In the genomic region with DNA sequence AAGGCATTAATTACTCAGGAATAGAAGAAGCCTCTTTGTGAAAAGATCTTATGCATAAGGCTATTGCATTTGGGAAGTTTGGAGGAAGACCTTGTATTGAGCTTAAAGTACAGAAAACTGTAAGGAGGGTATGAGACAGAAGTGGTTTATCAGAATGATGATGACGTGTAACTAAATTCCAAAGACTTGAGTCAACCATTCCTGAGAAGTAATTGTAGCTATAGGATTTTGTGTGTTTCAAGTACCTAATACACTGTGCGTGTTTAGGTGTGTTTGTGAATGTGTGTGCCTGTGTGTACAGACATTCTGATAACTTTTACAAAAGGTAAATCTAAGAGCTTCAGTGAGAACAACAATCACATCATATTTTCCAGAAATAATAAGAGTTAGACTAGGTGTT, we compare ENCODE assay signal across 15 cellular contexts. TPM values are rescaled to one million over a fixed set of nuclear protein-coding genes. Genes with fewer than 3 reads are reported as not detected.
A peak's percentile ranks its signal among the peaks of the same experiment; 100 is the strongest.
DNase-seq lines count a peak whose midpoint lies in the region; FAIRE-seq and TF ChIP-seq lines count a peak whose summit lies in the region.
"Had no signal": no experiment of that assay in that cellular context is flagged by ENCODE, and none has a peak within 500 bp of the region (broad histone marks: within the 10 kb centered on the region; RNA-seq: fewer than 3 reads in every experiment).

No MANE protein-coding gene starts in this region.

- TF ChIP-seq CTCF in MM.1S (IDR thresholded peaks at IDR 0.05; ENCODE audit: low read length), result no peak
- TF ChIP-seq CTCF in RWPE1 (conservative IDR thresholded peaks at IDR 0.05; ENCODE audit: low read depth), result no peak
- no peak for TF ChIP-seq CTCF in keratinocyte (optimal IDR thresholded peaks at IDR 0.05 in 1 of 3, IDR thresholded peaks at IDR 0.05 in 1 of 3, conservative IDR thresholded peaks at IDR 0.05 in 1 of 3; ENCODE audit: extremely low read depth in 1 of 3, insufficient read depth in 2 of 3, low read length in 3 of 3)

- DNase-seq in NCI-H1105 treated with DMSO at 0.1 percent for 48 hours (lab: John Stamatoyannopoulos, UW) (peak; percentile 24), NCI-H1105 (lab: John Stamatoyannopoulos, UW) (no peak), MM.1S (no peak), RWPE1 (ENCODE audit: low spot score) (peak; percentile 73), keratinocyte (ENCODE audit: low read depth, low spot score) (peak; percentile 41), G401 (ENCODE audit: low spot score) (no peak), medulla oblongata (ENCODE audit: extremely low spot score) (no peak), OCI-M2 (lab: John Stamatoyannopoulos, UW; ENCODE audit: unreplicated experiment) (no peak)
- DNase-seq: CD4-positive, alpha-beta memory T cell; DMS79; KG1; NCI-H1092; NCI-H1694 had no signal

- in situ Hi-C loops in G401 (cut with HindIII; ENCODE audit: low sequenced_read_pairs), result no loop called here

- H2AFZ ChIP-seq in MM.1S (ENCODE audit: low read length) (no peak overlapping the region), keratinocyte (ENCODE audit: control insufficient read depth, low read length) (no peak overlapping the region)

- H3K9me1 ChIP-seq in keratinocyte (ENCODE audit: control insufficient read depth, extremely low read depth, insufficient read depth, low read length), result no peaks in the 10 kb centered on the region

- POLR2A ChIA-PET in RWPE1 (lab: Yijun Ruan, JAX; ENCODE audit: low non-redundant PET), result no interaction called here

- CTCF ChIA-PET in RWPE1 (lab: Yijun Ruan, JAX), result interaction anchor here (0.7 kb wide), 1 partner anchor 300 kb away, joined by 4 read pairs; no protein-coding TSS in a partner anchor

- peak; percentile 82 for FAIRE-seq in keratinocyte (lab: Jason Lieb, UNC)

- H3K27me3 ChIP-seq in MM.1S (replicated peaks; ENCODE audit: insufficient read depth, low read length) (no peaks in the 10 kb centered on the region), keratinocyte (ENCODE audit: control insufficient read depth, extremely low read depth, insufficient read depth, low read length) (no peaks in the 10 kb centered on the region)

- dilution Hi-C loops in keratinocyte (cut with MboI; ENCODE audit: extremely low pct_ligation_motif_present, low sequenced_read_pairs), result no loop called here

- H3K9me3 ChIP-seq in MM.1S (replicated peaks; ENCODE audit: insufficient read depth, low read length) (no peaks in the 10 kb centered on the region), keratinocyte (ENCODE audit: control insufficient read depth, low read depth, low read length) (no peaks in the 10 kb centered on the region)

- H3K79me2 ChIP-seq in MM.1S (ENCODE audit: low read length), result no peaks in the 10 kb centered on the region
- H3K79me2 ChIP-seq in keratinocyte (ENCODE audit: control insufficient read depth, insufficient read depth, low read length), result no peaks in the 10 kb centered on the region

- no peaks in the 10 kb centered on the region for H3K9me2 ChIP-seq in MM.1S (replicated peaks; ENCODE audit: insufficient read depth, low read length)

- H3F3A ChIP-seq in MM.1S (ENCODE audit: insufficient read depth, low read length), result peaks cover 21% of the 10 kb centered on the region

- H4K20me1 ChIP-seq in MM.1S (ENCODE audit: insufficient read depth, low read length) (no peaks in the 10 kb centered on the region), keratinocyte (ENCODE audit: control insufficient read depth, extremely low read depth, insufficient read depth, low read length) (no peaks in the 10 kb centered on the region)

- H3K4me1 ChIP-seq in MM.1S (ENCODE audit: low read length) (peaks cover 26% of the 10 kb centered on the region), keratinocyte (ENCODE audit: control insufficient read depth, extremely low read depth, insufficient read depth, low read length) (no peaks in the 10 kb centered on the region)

- H3K4me2 ChIP-seq in MM.1S (ENCODE audit: low read depth, low read length) (peak overlapping the region; percentile 36; the same call in 1 of the 2 replicates), keratinocyte (ENCODE audit: control insufficient read depth, extremely low read depth, insufficient read depth, low read depth, low read length) (no peak overlapping the region)

- H3K27ac ChIP-seq in MM.1S (ENCODE audit: low read length) (peak overlapping the region; percentile 85; the same call in 1 of the 2 replicates), RWPE1 (no peak overlapping the region), keratinocyte (ENCODE audit: control insufficient read depth, insufficient read depth, low read length) (no peak overlapping the region)
- H3K27ac ChIP-seq: 22Rv1 had no signal

- H3K36me3 ChIP-seq in MM.1S (replicated peaks; ENCODE audit: insufficient read depth, low read length) (no peaks in the 10 kb centered on the region), keratinocyte (ENCODE audit: control insufficient read depth in 2 of 2, extremely low read depth in 1 of 2, insufficient read depth in 2 of 2, low read length in 2 of 2) (no peaks in the 10 kb centered on the region)

- H3K9ac ChIP-seq in MM.1S (ENCODE audit: low read length) (no peak overlapping the region), keratinocyte (ENCODE audit: control insufficient read depth, extremely low read depth, insufficient read depth, low read length) (no peak overlapping the region)

- H3K4me3 ChIP-seq in MM.1S (ENCODE audit: low read length) (no peak overlapping the region), keratinocyte (ENCODE audit: control insufficient read depth in 2 of 3, extremely low read depth in 1 of 3, insufficient read depth in 2 of 3, low read depth in 1 of 3, low read length in 3 of 3) (no peak overlapping the region)

RNA-seq across cellular contexts. Expression of gene IRX2, which starts 46.5 kb away (rescaled TPM):
- polyA plus RNA-seq in keratinocyte, result 13.8 to 27.1 TPM (median 23.7 TPM) in 3 replicates
- 13.7 TPM for polyA plus RNA-seq in keratinocyte (2011; ENCODE audit: low read depth)
- polyA plus RNA-seq in keratinocyte (2011; cell fraction: cytosol; rRNA removed), result 11.5 and 13.5 TPM in 2 replicates
- 32.7 and 36.3 TPM in 2 replicates for polyA plus RNA-seq in keratinocyte (2011; cell fraction: nucleus; rRNA removed)
- polyA plus RNA-seq in keratinocyte (2012; ENCODE audit: low replicate concordance), result 18.6 and 19.4 TPM in 2 replicates
- polyA minus RNA-seq in keratinocyte, result 3.7 to 10.1 TPM (median 4.5 TPM) in 3 replicates
- polyA minus RNA-seq in keratinocyte (2011; cell fraction: cytosol; rRNA and poly(A)+ RNA removed), result 20.5 TPM
- polyA minus RNA-seq in keratinocyte (2011; cell fraction: nucleus; rRNA and poly(A)+ RNA removed), result 15.2 and 17.0 TPM in 2 replicates
- total RNA-seq in G401 (2014; rRNA removed; shearing (Covaris generic)), result not detected in 2 replicates
- total RNA-seq: CD4-positive, alpha-beta memory T cell; H4 had no signal
- polyA plus RNA-seq: CD4-positive, alpha-beta memory T cell had no signal

Comparison
In these comparisons a context has a peak if more than half of its experiments do, and no peak if none do; other contexts are left out.
1. DNase-seq: peak in NCI-H1105 treated with DMSO at 0.1 percent for 48 hours (single experiment), RWPE1 (single experiment) and keratinocyte (single experiment); none in NCI-H1105 (single experiment), MM.1S (single experiment), G401 (single experiment), medulla oblongata (single experiment) and OCI-M2 (single experiment).